9 cellular contexts compared by ENCODE assay signal in genomic region chr11:103537904-103538502, GRCh38.
DNase-seq lines count a peak whose midpoint lies in the region; ATAC-seq and TF ChIP-seq lines count a peak whose summit lies in the region.
"Had no signal": no experiment of that assay in that cellular context is flagged by ENCODE, and none has a peak within 500 bp of the region (broad histone marks: within the 10 kb centered on the region; RNA-seq: fewer than 3 reads in every experiment).

No MANE protein-coding gene starts in this region.

- no peaks in the 10 kb centered on the region for H3K36me3 Mint-ChIP-seq in activated T-cell treated with anti-CD3 and anti-CD28 coated beads, Interleukin-2, amount 50 U/mL, for 72 hours (ENCODE audit: insufficient read depth in 2 of 2)
- H3K36me3 Mint-ChIP-seq in activated T-cell treated with anti-CD3 and anti-CD28 coated beads, Interleukin-2, amount 50 U/mL, for 24 hours (ENCODE audit: low read depth) = no peaks in the 10 kb centered on the region
- H3K36me3 Mint-ChIP-seq in endodermal cell (ENCODE audit: low read depth) = no peaks in the 10 kb centered on the region

- no peaks in the 10 kb centered on the region for H3K4me1 ChIP-seq in endodermal cell (ENCODE audit: control insufficient read depth, insufficient read depth, low read length)

- H3K4me3 ChIP-seq in endodermal cell (ENCODE audit: low read length) = no peak overlapping the region
- H3K4me3 ChIP-seq in retinal pigment epithelial cell (ENCODE audit: low read length) = no peak overlapping the region

- TF ChIP-seq CTCF in endodermal cell (conservative IDR thresholded peaks at IDR 0.05) (peak; percentile 81), retinal pigment epithelial cell (conservative IDR thresholded peaks at IDR 0.05; ENCODE audit: low read depth, low read length) (peak; percentile 67)

- H3K36me3 ChIP-seq in endodermal cell (ENCODE audit: control insufficient read depth, insufficient read depth, low read length) = no peaks in the 10 kb centered on the region

- peaks cover 0 to 3% of the 10 kb centered on the region in 2 donors for H3K9me3 Mint-ChIP-seq in activated T-cell treated with anti-CD3 and anti-CD28 coated beads, Interleukin-2, amount 50 U/mL, for 72 hours
- H3K9me3 Mint-ChIP-seq in activated T-cell treated with anti-CD3 and anti-CD28 coated beads, Interleukin-2, amount 50 U/mL, for 24 hours = peaks cover 11% of the 10 kb centered on the region
- H3K9me3 Mint-ChIP-seq in endodermal cell = peaks cover 18% of the 10 kb centered on the region

- DNase-seq in activated T-cell treated with anti-CD3 and anti-CD28 coated beads, Interleukin-2, amount 50 U/mL, for 72 hours = peak in 1 of 2 donors; percentile 10
- no peak for DNase-seq in activated T-cell treated with anti-CD3 and anti-CD28 coated beads, Interleukin-2, amount 50 U/mL, for 24 hours
- DNase-seq in NCI-H82 (lab: John Stamatoyannopoulos, UW) = peak; percentile 64
- DNase-seq in endodermal cell = no peak
- DNase-seq in retinal pigment epithelial cell (ENCODE audit: low read depth) = no peak
- no peak for DNase-seq in activated CD4-positive, alpha-beta T cell treated with anti-CD3 and anti-CD28 coated beads, Interleukin-2, amount 50 U/mL, for 48 hours
- no peak for DNase-seq in 8988T
- DNase-seq: stimulated activated naive CD8-positive, alpha-beta T cell treated with anti-CD3 and anti-CD28 coated beads, Interleukin-15, amount 100 ng/mL, for 72 hours had no signal

- H3K9me3 ChIP-seq in endodermal cell (ENCODE audit: control insufficient read depth, low read length) = peaks cover 23% of the 10 kb centered on the region

- no peak for ATAC-seq in activated T-cell treated with anti-CD3 and anti-CD28 coated beads, Interleukin-2, amount 50 U/mL, for 72 hours (replicated peaks in 1 of 2)
- no peak for ATAC-seq in HG03432 (IDR thresholded peaks at IDR 0.05; ENCODE audit: unreplicated experiment)
- ATAC-seq: stimulated activated naive CD8-positive, alpha-beta T cell treated with anti-CD3 and anti-CD28 coated beads, Interleukin-15, amount 100 ng/mL, for 72 hours had no signal

- H3K9ac ChIP-seq in endodermal cell (ENCODE audit: extremely low read depth, low read length, poor library complexity, severe bottlenecking) = no peak overlapping the region

- no peak overlapping the region for H3K4me3 Mint-ChIP-seq in activated T-cell treated with anti-CD3 and anti-CD28 coated beads, Interleukin-2, amount 50 U/mL, for 72 hours
- H3K4me3 Mint-ChIP-seq in activated T-cell treated with anti-CD3 and anti-CD28 coated beads, Interleukin-2, amount 50 U/mL, for 24 hours = no peak overlapping the region
- H3K4me3 Mint-ChIP-seq in endodermal cell = no peak overlapping the region
- H3K4me3 Mint-ChIP-seq: stimulated activated naive CD8-positive, alpha-beta T cell treated with anti-CD3 and anti-CD28 coated beads, Interleukin-15, amount 100 ng/mL, for 72 hours had no signal

- no peaks in the 10 kb centered on the region for H3K4me1 Mint-ChIP-seq in activated T-cell treated with anti-CD3 and anti-CD28 coated beads, Interleukin-2, amount 50 U/mL, for 72 hours (ENCODE audit: low read depth)
- no peaks in the 10 kb centered on the region for H3K4me1 Mint-ChIP-seq in activated T-cell treated with anti-CD3 and anti-CD28 coated beads, Interleukin-2, amount 50 U/mL, for 24 hours (ENCODE audit: low read depth)
- peaks cover 26% of the 10 kb centered on the region for H3K4me1 Mint-ChIP-seq in endodermal cell
- H3K4me1 Mint-ChIP-seq: stimulated activated naive CD8-positive, alpha-beta T cell treated with anti-CD3 and anti-CD28 coated beads, Interleukin-15, amount 100 ng/mL, for 72 hours had no signal

- peaks cover 6% of the 10 kb centered on the region for H3K27me3 Mint-ChIP-seq in activated T-cell treated with anti-CD3 and anti-CD28 coated beads, Interleukin-2, amount 50 U/mL, for 72 hours (ENCODE audit: low read depth)
- H3K27me3 Mint-ChIP-seq in activated T-cell treated with anti-CD3 and anti-CD28 coated beads, Interleukin-2, amount 50 U/mL, for 24 hours = peaks cover 11% of the 10 kb centered on the region
- no peaks in the 10 kb centered on the region for H3K27me3 Mint-ChIP-seq in endodermal cell (ENCODE audit: insufficient read depth)

- H3K27ac ChIP-seq in endodermal cell (ENCODE audit: low read depth, low read length) = peak overlapping the region; percentile 69

- no peaks in the 10 kb centered on the region for H3K27me3 ChIP-seq in endodermal cell (ENCODE audit: control insufficient read depth, insufficient read depth, low read length, poor library complexity, severe bottlenecking)

- H3K27ac Mint-ChIP-seq in activated T-cell treated with anti-CD3 and anti-CD28 coated beads, Interleukin-2, amount 50 U/mL, for 72 hours = peak overlapping the region; percentile 22
- no peak overlapping the region for H3K27ac Mint-ChIP-seq in activated T-cell treated with anti-CD3 and anti-CD28 coated beads, Interleukin-2, amount 50 U/mL, for 24 hours
- H3K27ac Mint-ChIP-seq in endodermal cell = no peak overlapping the region
- H3K27ac Mint-ChIP-seq: stimulated activated naive CD8-positive, alpha-beta T cell treated with anti-CD3 and anti-CD28 coated beads, Interleukin-15, amount 100 ng/mL, for 72 hours had no signal
